ENCODE assay signal across 12 cellular contexts in the genomic region with DNA sequence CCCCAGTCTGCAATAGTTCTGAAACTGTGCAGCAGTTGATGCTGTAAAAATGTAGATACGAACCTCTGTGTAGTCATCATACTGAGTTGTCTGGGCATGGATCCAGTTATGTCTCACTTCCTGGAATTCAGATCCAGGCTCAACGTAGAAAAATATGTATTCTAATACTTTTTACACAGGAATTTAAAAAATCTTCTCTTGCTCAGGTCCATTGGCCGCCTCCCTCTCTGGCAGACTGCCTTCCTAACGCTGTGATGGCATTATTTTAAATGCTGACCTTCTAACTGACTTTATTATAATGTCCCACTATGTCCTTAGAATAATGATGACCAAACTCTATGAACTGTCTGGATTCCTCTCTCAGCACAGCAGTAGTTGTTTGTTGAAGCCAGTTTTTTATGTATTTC.
A peak's percentile ranks its signal among the peaks of the same experiment; 100 is the strongest.
DNase-seq lines count a peak whose midpoint lies in the region; ATAC-seq and TF ChIP-seq lines count a peak whose summit lies in the region.
"Had no signal": no experiment of that assay in that cellular context is flagged by ENCODE, and none has a peak within 500 bp of the region (broad histone marks: within the 10 kb centered on the region; RNA-seq: fewer than 3 reads in every experiment).

No MANE protein-coding gene starts in this region.

- peaks cover 8% of the 10 kb centered on the region for H3K4me1 ChIP-seq in A673 (ENCODE audit: insufficient read depth, low read length, poor library complexity, severe bottlenecking)

- peaks cover 24% of the 10 kb centered on the region for H3K9me3 ChIP-seq in A673 (ENCODE audit: low read depth, low read length, poor library complexity, severe bottlenecking)

- CTCF ChIA-PET in A673 (lab: Charles Lee) (no interaction called here), GM10248 (lab: Yijun Ruan, JAX) (interaction anchor here (1.5 kb wide), 1 partner anchor 8 kb away, joined by 4 read pairs; no protein-coding TSS in a partner anchor)

- DNase-seq in A673 (ENCODE audit: low spot score) (peak; percentile 64), M059J (ENCODE audit: low read depth) (peak; percentile 94), coronary artery (ENCODE audit: low spot score) (no peak), lung microvascular endothelial cell (ENCODE audit: low read depth in 2 of 2) (peak; percentile 95 to 96), NCI-H69 (lab: John Stamatoyannopoulos, UW) (no peak), GM10248 (ENCODE audit: extremely low spot score) (no peak)
- DNase-seq in activated CD8-positive, alpha-beta memory T cell treated with anti-CD3 and anti-CD28 coated beads, Interleukin-2, amount 50 U/mL, for 48 hours, result no peak
- DNase-seq: activated CD4-positive, alpha-beta memory T cell treated with anti-CD3 and anti-CD28 coated beads, Interleukin-2, amount 10 ng/mL, durations not matched to agents 7 days and 5 days; endodermal cell; small intestine had no signal

- H3K4me3 ChIP-seq in A673 (ENCODE audit: low read depth, low read length, poor library complexity, severe bottlenecking) (no peak overlapping the region), coronary artery (peak overlapping the region; percentile 18)
- H3K4me3 ChIP-seq: BLaER1 had no signal

- H3K27me3 ChIP-seq in A673 (replicated peaks; ENCODE audit: insufficient read depth, low read depth, low read length, poor library complexity), result no peaks in the 10 kb centered on the region
- H3K27me3 ChIP-seq: BLaER1 had no signal

- no peak for ATAC-seq in HG03571 (IDR thresholded peaks at IDR 0.05; ENCODE audit: unreplicated experiment)

- no TSS peak for BruUV-seq in A673 (replicated peaks; lab: Mats Ljungman, UMichigan)

- POLR2A ChIA-PET in A673 (lab: Charles Lee; ENCODE audit: low non-redundant PET) (no interaction called here), GM10248 (lab: Yijun Ruan, JAX) (no interaction called here)

- H3K36me3 ChIP-seq in A673 (ENCODE audit: insufficient read depth, low read length, poor library complexity, severe bottlenecking), result peaks cover 20% of the 10 kb centered on the region

- H3K27ac ChIP-seq in A673 (ENCODE audit: low read depth, low read length, poor library complexity, severe bottlenecking) (peak overlapping the region; percentile 53), coronary artery (peak overlapping the region; percentile 55 to 83)
- H3K27ac ChIP-seq: BLaER1 had no signal

- TF ChIP-seq CTCF in A673 (conservative IDR thresholded peaks at IDR 0.05; ENCODE audit: low read depth, low read length) (no peak), coronary artery (IDR thresholded peaks at IDR 0.05) (no peak), GM10248 (IDR thresholded peaks at IDR 0.05; ENCODE audit: control extremely low read depth, extremely low read depth, low read depth, missing control alignments) (no peak)

- intact Hi-C loops in A673 (cut with micrococcal nuclease; ENCODE audit: unreplicated experiment), result no loop called here

Comparison
In these comparisons a context has a peak if more than half of its experiments do, and no peak if none do; other contexts are left out.
1. DNase-seq: peak in A673 (single experiment), M059J (single experiment) and lung microvascular endothelial cell (2 of 2); none in coronary artery (single experiment), activated CD8-positive, alpha-beta memory T cell treated with anti-CD3 and anti-CD28 coated beads, Interleukin-2, amount 50 U/mL, for 48 hours (single experiment), NCI-H69 (single experiment) and GM10248 (single experiment).